ENCODE assay signal across 26 cellular contexts in the genomic region with DNA sequence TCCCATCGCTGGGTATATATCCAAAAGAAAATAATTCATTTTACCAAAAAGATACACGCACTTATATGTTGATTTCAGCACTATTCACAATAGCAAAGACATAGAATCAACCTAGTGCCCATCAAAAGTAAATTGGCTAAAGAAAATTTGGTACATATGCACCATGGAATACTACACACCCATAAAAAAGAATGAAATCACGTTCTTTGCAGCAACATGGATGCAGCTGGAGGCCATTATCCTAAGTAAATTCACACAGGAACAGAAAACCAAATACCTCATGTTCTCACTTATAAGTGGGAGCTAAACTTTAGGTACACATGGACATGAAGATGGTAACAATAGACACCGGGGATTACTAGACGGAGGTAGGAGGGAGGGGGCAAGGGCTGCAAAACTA.
"Had no signal": no experiment of that assay in that cellular context is flagged by ENCODE, and none has a peak within 500 bp of the region (broad histone marks: within the 10 kb centered on the region; RNA-seq: fewer than 3 reads in every experiment).

No MANE protein-coding gene starts in this region.

- ATAC-seq: stimulated activated effector memory CD8-positive, alpha-beta T cell treated with anti-CD3 and anti-CD28 coated beads, Interleukin-12 subunit alpha, Interleukin-12 subunit beta, amount 100 ng/mL, for 72 hours; stimulated activated memory B cell treated with anti-CD40 and anti-IgM and Interleukin-4, amounts not matched to agents 10 μg/mL and 1 μg/mL and 100 μg/mL, for 72 hours; stimulated activated naive B cell treated with anti-CD40 and anti-IgM and Interleukin-4, amounts not matched to agents 10 μg/mL and 1 μg/mL and 100 μg/mL, for 72 hours; stimulated activated naive CD8-positive, alpha-beta T cell treated with anti-CD3 and anti-CD28 coated beads, Interleukin-15, amount 100 ng/mL, for 72 hours; stimulated activated naive CD8-positive, alpha-beta T cell treated with anti-CD3 and anti-CD28 coated beads, Interleukin-15, Interleukin-2, amounts not matched to agents 100 U/mL and 50 U/mL, for 24 hours; upper lobe of right lung had no signal

- H3K36me3 ChIP-seq: stomach, suprapubic skin, thoracic aorta, thyroid gland, tibial artery, tibial nerve, transverse colon, upper lobe of left lung, upper lobe of right lung, uterus, vagina had no signal

- H3K4me3 ChIP-seq: stomach, suprapubic skin, testis, thoracic aorta, thyroid gland, tibial artery, tibial nerve, transverse colon, upper lobe of left lung, upper lobe of right lung, uterus, vagina had no signal

- H3K4me1 ChIP-seq: suprapubic skin, testis, tibial artery, upper lobe of left lung, upper lobe of right lung, uterus, vagina had no signal

- H3K27ac ChIP-seq: stomach, suprapubic skin, testis, thoracic aorta, tibial artery, tibial nerve, transverse colon, upper lobe of left lung, upper lobe of right lung, uterus, vagina had no signal

- H3K27me3 ChIP-seq: stomach, suprapubic skin, testis, thyroid gland, tibial artery, tibial nerve, transverse colon, upper lobe of left lung, upper lobe of right lung, uterus, vagina had no signal

- H3K9me3 ChIP-seq: stomach, suprapubic skin, testis, thoracic aorta, thyroid gland, tibial artery, tibial nerve, transverse colon, upper lobe of left lung, upper lobe of right lung, uterus, vagina had no signal

- DNase-seq: stimulated activated CD4-positive, alpha-beta T cell treated with anti-CD3 and anti-CD28 coated beads, Interleukin-2, amount 100 ng/mL, for 48 hours; stimulated activated CD4-positive, alpha-beta T cell treated with anti-CD3 and anti-CD28 coated beads, Interleukin-4, amount 100 ng/mL, for 1 hour; stimulated activated CD4-positive, alpha-beta T cell treated with anti-CD3 and anti-CD28 coated beads, Interleukin-4, amount 100 ng/mL, for 24 hours; stimulated activated CD4-positive, alpha-beta T cell treated with anti-CD3 and anti-CD28 coated beads, Interleukin-4, amount 100 ng/mL, for 4 hours; stimulated activated CD8-positive, alpha-beta memory T cell treated with anti-CD3 and anti-CD28 coated beads, Interleukin-4, amount 100 ng/mL, for 48 hours; stimulated activated naive B cell treated with anti-CD40 and anti-IgM and Interleukin-4, amounts not matched to agents 10 μg/mL and 1 μg/mL and 100 μg/mL, for 72 hours; stimulated activated naive CD4-positive, alpha-beta T cell; stimulated activated naive CD4-positive, alpha-beta T cell treated with Interleukin-2 at 50 U/mL for 16 hours; stimulated activated naive CD8-positive, alpha-beta T cell treated with anti-CD3 and anti-CD28 coated beads, Interleukin-15, amount 100 ng/mL, for 72 hours; stimulated activated naive CD8-positive, alpha-beta T cell treated with anti-CD3 and anti-CD28 coated beads, Interleukin-15, Interleukin-2, amounts not matched to agents 100 U/mL and 50 U/mL, for 24 hours; stomach; substantia nigra; testis; thyroid gland; tibial artery; transverse colon; trophoblast cell; upper lobe of left lung; upper lobe of right lung; uterus had no signal
